17 cellular contexts compared by ENCODE assay signal in genomic region chr17:27477971-27478684, GRCh38. TPM values are rescaled to one million over a fixed set of nuclear protein-coding genes. Genes with fewer than 3 reads are reported as not detected.
A peak's percentile ranks its signal among the peaks of the same experiment; 100 is the strongest.
DNase-seq lines count a peak whose midpoint lies in the region; ATAC-seq and TF ChIP-seq lines count a peak whose summit lies in the region.
"Had no signal": no experiment of that assay in that cellular context is flagged by ENCODE, and none has a peak within 500 bp of the region (broad histone marks: within the 10 kb centered on the region; RNA-seq: fewer than 3 reads in every experiment).

No MANE protein-coding gene starts in this region.

- H2AK5ac ChIP-seq in trophoblast cell (ENCODE audit: low read length) = no peak overlapping the region

- H3K9me3 Mint-ChIP-seq in effector memory CD8-positive, alpha-beta T cell = no peaks in the 10 kb centered on the region
- H3K9me3 Mint-ChIP-seq in activated T-helper 2 cell treated with anti-CD3 and anti-CD28 coated beads, Interferon-gamma antibody, Interleukin-2, Interleukin-4, amounts not matched to agents 10 μg/mL and 5 μg/mL and 100 μg/mL, durations not matched to agents 14 hours and 24 hours and 36 hours = no peaks in the 10 kb centered on the region
- H3K9me3 Mint-ChIP-seq: CD14-positive monocyte, H9 had no signal

- H4K12ac ChIP-seq in trophoblast cell (ENCODE audit: low read depth, low read length) = no peak overlapping the region

- peaks cover 2% of the 10 kb centered on the region for H3K79me2 ChIP-seq in trophoblast cell (ENCODE audit: control insufficient read depth, insufficient read depth, low read length, poor library complexity)

- H3K36me3 ChIP-seq in BLaER1 treated with 17β-estradiol and CSF1 and Interleukin-3, amounts not matched to agents 10 nM and 100 nM = no peaks in the 10 kb centered on the region
- H3K36me3 ChIP-seq in HEK293 (ENCODE audit: control insufficient read depth in 2 of 2, insufficient read depth in 1 of 2, low read length in 2 of 2) (no peaks in the 10 kb centered on the region), trophoblast cell (ENCODE audit: control insufficient read depth in 1 of 2, insufficient read depth in 2 of 2, low read length in 2 of 2) (no peaks in the 10 kb centered on the region)
- H3K36me3 ChIP-seq: Peyer's patch had no signal

- no peak overlapping the region for H2BK120ac ChIP-seq in trophoblast cell (ENCODE audit: insufficient read depth, low read length, poor library complexity)

- H3K27me3 ChIP-seq in BLaER1 treated with 17β-estradiol and CSF1 and Interleukin-3, amounts not matched to agents 10 nM and 100 nM = no peaks in the 10 kb centered on the region
- no peaks in the 10 kb centered on the region for H3K27me3 ChIP-seq in trophoblast cell (ENCODE audit: insufficient read depth, low read length)
- H3K27me3 ChIP-seq: Peyer's patch had no signal

- no peak overlapping the region for H3K14ac ChIP-seq in trophoblast cell (ENCODE audit: low read length)

- no CpG with 5 or more reads among the region's 9 CpGs for WGBS in trophoblast cell (ENCODE audit: extremely low coverage, insufficient coverage, insufficient read length)

- H3K4me2 ChIP-seq in BLaER1 treated with 17β-estradiol and CSF1 and Interleukin-3, amounts not matched to agents 10 nM and 100 nM = peak overlapping the region; percentile 34 to 54 (median 45); a peak in 20 of 22 replicates
- no peak overlapping the region for H3K4me2 ChIP-seq in trophoblast cell (ENCODE audit: low read length)

- intact Hi-C loops in activated T-helper 2 cell treated with anti-CD3 and anti-CD28 coated beads, Interferon-gamma antibody, Interleukin-2, Interleukin-4, amounts not matched to agents 10 μg/mL and 5 μg/mL and 100 μg/mL, durations not matched to agents 14 hours and 24 hours and 36 hours (cut with micrococcal nuclease) = no loop called here

- peak overlapping the region; percentile 79 to 92 for H3K27ac Mint-ChIP-seq in effector memory CD8-positive, alpha-beta T cell
- no peak overlapping the region for H3K27ac Mint-ChIP-seq in activated T-helper 2 cell treated with anti-CD3 and anti-CD28 coated beads, Interferon-gamma antibody, Interleukin-2, Interleukin-4, amounts not matched to agents 10 μg/mL and 5 μg/mL and 100 μg/mL, durations not matched to agents 14 hours and 24 hours and 36 hours

- peaks cover 0 to 23% (median 3%) of the 10 kb centered on the region in 11 experiments; a peak in 9 of 22 replicates for H4K20me1 ChIP-seq in BLaER1 treated with 17β-estradiol and CSF1 and Interleukin-3, amounts not matched to agents 10 nM and 100 nM

- POLR2A ChIA-PET in HEK293 (lab: Yijun Ruan, JAX) = no interaction called here

- peaks cover 3% of the 10 kb centered on the region for H3K36me3 Mint-ChIP-seq in effector memory CD8-positive, alpha-beta T cell (ENCODE audit: insufficient read depth)
- peaks cover 10% of the 10 kb centered on the region for H3K36me3 Mint-ChIP-seq in activated T-helper 2 cell treated with anti-CD3 and anti-CD28 coated beads, Interferon-gamma antibody, Interleukin-2, Interleukin-4, amounts not matched to agents 10 μg/mL and 5 μg/mL and 100 μg/mL, durations not matched to agents 14 hours and 24 hours and 36 hours (ENCODE audit: low read depth)

- no peaks in the 10 kb centered on the region for H3K9me3 ChIP-seq in BLaER1 treated with 17β-estradiol and CSF1 and Interleukin-3, amounts not matched to agents 10 nM and 100 nM (replicated peaks in 1 of 11)
- H3K9me3 ChIP-seq in HEK293 (ENCODE audit: control insufficient read depth, insufficient read depth, low read depth, low read length) (no peaks in the 10 kb centered on the region), trophoblast cell (ENCODE audit: insufficient read depth, low read depth, low read length) (no peaks in the 10 kb centered on the region)
- H3K9me3 ChIP-seq: Peyer's patch had no signal

- H3K4me1 Mint-ChIP-seq in effector memory CD8-positive, alpha-beta T cell (ENCODE audit: low read depth in 2 of 2) = peaks cover 48 to 61% of the 10 kb centered on the region in 2 donors
- H3K4me1 Mint-ChIP-seq in activated T-helper 2 cell treated with anti-CD3 and anti-CD28 coated beads, Interferon-gamma antibody, Interleukin-2, Interleukin-4, amounts not matched to agents 10 μg/mL and 5 μg/mL and 100 μg/mL, durations not matched to agents 14 hours and 24 hours and 36 hours (ENCODE audit: low read depth) = peaks cover 81% of the 10 kb centered on the region

- no peak overlapping the region for H3K4me3 Mint-ChIP-seq in effector memory CD8-positive, alpha-beta T cell
- no peak overlapping the region for H3K4me3 Mint-ChIP-seq in activated T-helper 2 cell treated with anti-CD3 and anti-CD28 coated beads, Interferon-gamma antibody, Interleukin-2, Interleukin-4, amounts not matched to agents 10 μg/mL and 5 μg/mL and 100 μg/mL, durations not matched to agents 14 hours and 24 hours and 36 hours (ENCODE audit: low read depth)
- H3K4me3 Mint-ChIP-seq: CD14-positive monocyte, H9 had no signal

- H3K4me3 ChIP-seq in BLaER1 treated with 17β-estradiol and CSF1 and Interleukin-3, amounts not matched to agents 10 nM and 100 nM = no peak overlapping the region
- H3K4me3 ChIP-seq in HEK293 (ENCODE audit: low read depth, low read length) (no peak overlapping the region), trophoblast cell (ENCODE audit: low read depth, low read length) (no peak overlapping the region)
- H3K4me3 ChIP-seq: Peyer's patch had no signal

- H2AFZ ChIP-seq in trophoblast cell (ENCODE audit: insufficient read depth, low read length, poor library complexity) = no peak overlapping the region

- H4K8ac ChIP-seq in trophoblast cell (ENCODE audit: low read depth, low read length) = no peak overlapping the region

- DNase-seq in effector memory CD8-positive, alpha-beta T cell = no peak
- peak; percentile 78 to 96 for DNase-seq in trophoblast cell
- no peak for DNase-seq in activated T-helper 2 cell treated with anti-CD3 and anti-CD28 coated beads, Interferon-gamma antibody, Interleukin-2, Interleukin-4, amounts not matched to agents 10 μg/mL and 5 μg/mL and 100 μg/mL, durations not matched to agents 14 hours and 24 hours and 36 hours (ENCODE audit: low spot score)
- no peak for DNase-seq in SKM-1 (lab: John Stamatoyannopoulos, UW; ENCODE audit: unreplicated experiment)
- DNase-seq in CD1c-positive myeloid dendritic cell (ENCODE audit: extremely low spot score) = no peak
- DNase-seq: ACHN; DMS79 treated with DMSO at 0.1 percent for 48 hours; H9; NCI-H1105; NCI-H2081 treated with DMSO at 0.1 percent for 48 hours; NCI-H748 treated with DMSO at 0.1 percent for 48 hours; NK-92 treated with Interleukin-12 subunit alpha and Interleukin-12 subunit beta, amount 100 ng/mL, for 24 hours; Right ventricle myocardium superior had no signal

- no peak overlapping the region for H2BK5ac ChIP-seq in trophoblast cell (ENCODE audit: low read depth, low read length, poor library complexity)

- H3K27ac ChIP-seq in BLaER1 treated with 17β-estradiol and CSF1 and Interleukin-3, amounts not matched to agents 10 nM and 100 nM = no peak overlapping the region
- H3K27ac ChIP-seq in HEK293 (ENCODE audit: extremely low read depth, low read depth, low read length) (no peak overlapping the region), trophoblast cell (ENCODE audit: low read depth, low read length) (no peak overlapping the region)
- H3K27ac ChIP-seq: Peyer's patch had no signal

- 0 out of 22 replicates have a peak overlapping the region, but pooled peaks of 1 of the 11 experiments have one; percentile 22 for H3K9ac ChIP-seq in BLaER1 treated with 17β-estradiol and CSF1 and Interleukin-3, amounts not matched to agents 10 nM and 100 nM
- H3K9ac ChIP-seq in trophoblast cell (ENCODE audit: low read length) = no peak overlapping the region

- CTCF ChIA-PET in HEK293 (lab: Yijun Ruan, JAX) = interaction anchor here (1.0 kb wide), 1 partner anchor 10 kb away, joined by 5 read pairs; no protein-coding TSS in a partner anchor

- H3K23ac ChIP-seq in trophoblast cell (ENCODE audit: low read length) = no peak overlapping the region

- TF ChIP-seq CTCF in HEK293 (tag by site-specific recombination; IDR thresholded peaks at IDR 0.05) = no peak

- peaks cover 55 to 84% (median 65%) of the 10 kb centered on the region in 10 experiments for H3K4me1 ChIP-seq in BLaER1 treated with 17β-estradiol and CSF1 and Interleukin-3, amounts not matched to agents 10 nM and 100 nM
- peaks cover 5% of the 10 kb centered on the region for H3K4me1 ChIP-seq in HEK293 (ENCODE audit: control insufficient read depth, insufficient read depth, low read length)
- peaks cover 12 to 16% of the 10 kb centered on the region in 2 experiments for H3K4me1 ChIP-seq in trophoblast cell (ENCODE audit: control insufficient read depth in 1 of 2, insufficient read depth in 2 of 2, low read length in 2 of 2)

- H3K18ac ChIP-seq in trophoblast cell (ENCODE audit: low read length) = no peak overlapping the region

- ATAC-seq in effector memory CD8-positive, alpha-beta T cell (replicated peaks) = no peak

- H3K4ac ChIP-seq in trophoblast cell (ENCODE audit: low read depth, low read length) = no peak overlapping the region

- no peak overlapping the region for H2BK12ac ChIP-seq in trophoblast cell (ENCODE audit: low read length)

- H4K91ac ChIP-seq in trophoblast cell (ENCODE audit: low read depth, low read length) = no peak overlapping the region

- no peaks in the 10 kb centered on the region for H3K27me3 Mint-ChIP-seq in effector memory CD8-positive, alpha-beta T cell
- H3K27me3 Mint-ChIP-seq in activated T-helper 2 cell treated with anti-CD3 and anti-CD28 coated beads, Interferon-gamma antibody, Interleukin-2, Interleukin-4, amounts not matched to agents 10 μg/mL and 5 μg/mL and 100 μg/mL, durations not matched to agents 14 hours and 24 hours and 36 hours (ENCODE audit: low read depth) = no peaks in the 10 kb centered on the region

- no peaks in the 10 kb centered on the region for H3K79me1 ChIP-seq in trophoblast cell (ENCODE audit: low read length)

TF ChIP-seq in HEK293, 187 proteins besides CTCF, POLR2A, EP300 and RAD21 (continues in another document):
- TF ChIP-seq ZNF521 (tag by site-specific recombination; IDR thresholded peaks at IDR 0.05) = no peak
- 0 out of 2 replicates have a peak, but pooled peaks have one; percentile 25 for TF ChIP-seq ZBTB8A (tag by site-specific recombination; IDR thresholded peaks at IDR 0.05)
- no peak for TF ChIP-seq SP2 (tag by site-specific recombination; IDR thresholded peaks at IDR 0.05)
- peak; percentile 79 for TF ChIP-seq ZNF629 (tag by site-specific recombination; IDR thresholded peaks at IDR 0.05)
- TF ChIP-seq OSR2 (tag by site-specific recombination; IDR thresholded peaks at IDR 0.05) = 0 out of 2 replicates have a peak, but pooled peaks have one; percentile 13
- no peak for TF ChIP-seq ZNF621 (tag by site-specific recombination; IDR thresholded peaks at IDR 0.05)
- TF ChIP-seq ZNF600 (tag by site-specific recombination; IDR thresholded peaks at IDR 0.05) = 0 out of 2 replicates have a peak, but pooled peaks have one; percentile 31

RNA-seq across cellular contexts. Expression of gene KSR1, which starts 21.9 kb away (rescaled TPM):
- 62.2 and 63.6 TPM in 2 replicates for polyA plus RNA-seq in trophoblast cell (2013)
- total RNA-seq in activated T-helper 2 cell treated with anti-CD3 and anti-CD28 coated beads, Interferon-gamma antibody, Interleukin-2, Interleukin-4, amounts not matched to agents 10 μg/mL and 5 μg/mL and 100 μg/mL, durations not matched to agents 14 hours and 24 hours and 36 hours = 96.5 and 101 TPM in 2 replicates

Comparison
In these comparisons a context has a peak if more than half of its experiments do, and no peak if none do; other contexts are left out.
1. DNase-seq: peak in trophoblast cell (2 of 2); none in effector memory CD8-positive, alpha-beta T cell (0 of 3), activated T-helper 2 cell treated with anti-CD3 and anti-CD28 coated beads, Interferon-gamma antibody, Interleukin-2, Interleukin-4, amounts not matched to agents 10 μg/mL and 5 μg/mL and 100 μg/mL, durations not matched to agents 14 hours and 24 hours and 36 hours (single experiment), SKM-1 (single experiment) and CD1c-positive myeloid dendritic cell (single experiment).